ENCODE assay signal across 20 cellular contexts in genomic region chr22:50074551-50075042, GRCh38. TPM values are rescaled to one million over a fixed set of nuclear protein-coding genes. Genes with fewer than 3 reads are reported as not detected.
DNase-seq lines count a peak whose midpoint lies in the region; ATAC-seq and TF ChIP-seq lines count a peak whose summit lies in the region.
"Had no signal": no experiment of that assay in that cellular context is flagged by ENCODE, and none has a peak within 500 bp of the region (broad histone marks: within the 10 kb centered on the region; RNA-seq: fewer than 3 reads in every experiment).

No MANE protein-coding gene starts in this region.

- H3K9me3 Mint-ChIP-seq in WTC11: no peaks in the 10 kb centered on the region
- H3K9me3 Mint-ChIP-seq in T-helper 2 cell treated with Interferon-gamma antibody and Interleukin-4, amounts not matched to agents 5 μg/mL and 100 μg/mL, for 36 hours: no peaks in the 10 kb centered on the region
- H3K9me3 Mint-ChIP-seq: activated CD4-positive, alpha-beta T cell treated with anti-CD3 and anti-CD28 coated beads, Interleukin-2, amount 10 ng/mL, durations not matched to agents 24 days and 14 days; activated naive CD8-positive, alpha-beta T cell treated with anti-CD3 and anti-CD28 coated beads for 36 hours; central memory CD8-positive, alpha-beta T cell; stimulated activated memory B cell treated with anti-CD40 and anti-IgM and Interleukin-4, amounts not matched to agents 10 μg/mL and 1 μg/mL and 100 μg/mL, for 72 hours had no signal

- no peak overlapping the region for H3K4me3 Mint-ChIP-seq in WTC11
- H3K4me3 Mint-ChIP-seq in T-helper 2 cell treated with Interferon-gamma antibody and Interleukin-4, amounts not matched to agents 5 μg/mL and 100 μg/mL, for 36 hours: no peak overlapping the region
- H3K4me3 Mint-ChIP-seq: activated CD4-positive, alpha-beta T cell treated with anti-CD3 and anti-CD28 coated beads, Interleukin-2, amount 10 ng/mL, durations not matched to agents 24 days and 14 days; activated naive CD8-positive, alpha-beta T cell treated with anti-CD3 and anti-CD28 coated beads for 36 hours; central memory CD8-positive, alpha-beta T cell; stimulated activated memory B cell treated with anti-CD40 and anti-IgM and Interleukin-4, amounts not matched to agents 10 μg/mL and 1 μg/mL and 100 μg/mL, for 72 hours had no signal

- H3K27me3 Mint-ChIP-seq in WTC11 (ENCODE audit: low read depth): no peaks in the 10 kb centered on the region
- no peaks in the 10 kb centered on the region for H3K27me3 Mint-ChIP-seq in T-helper 2 cell treated with Interferon-gamma antibody and Interleukin-4, amounts not matched to agents 5 μg/mL and 100 μg/mL, for 36 hours (ENCODE audit: low read depth)
- H3K27me3 Mint-ChIP-seq: activated CD4-positive, alpha-beta T cell treated with anti-CD3 and anti-CD28 coated beads, Interleukin-2, amount 10 ng/mL, durations not matched to agents 24 days and 14 days; activated naive CD8-positive, alpha-beta T cell treated with anti-CD3 and anti-CD28 coated beads for 36 hours; central memory CD8-positive, alpha-beta T cell had no signal

- H3K4me1 Mint-ChIP-seq in WTC11: no peaks in the 10 kb centered on the region
- no peaks in the 10 kb centered on the region for H3K4me1 Mint-ChIP-seq in T-helper 2 cell treated with Interferon-gamma antibody and Interleukin-4, amounts not matched to agents 5 μg/mL and 100 μg/mL, for 36 hours (ENCODE audit: low read depth)
- H3K4me1 Mint-ChIP-seq: activated CD4-positive, alpha-beta T cell treated with anti-CD3 and anti-CD28 coated beads, Interleukin-2, amount 10 ng/mL, durations not matched to agents 24 days and 14 days; activated naive CD8-positive, alpha-beta T cell treated with anti-CD3 and anti-CD28 coated beads for 36 hours; central memory CD8-positive, alpha-beta T cell had no signal

- CTCF ChIA-PET in WTC11 (lab: Charles Lee): interaction anchor here (0.7 to 2.9 kb wide), 7 partner anchors 11 to 133 kb away, joined by 3 to 13 read pairs (median 4); partner anchors contain the start of gene MLC1

- intact Hi-C loops in left colon (cut with DNase I, micrococcal nuclease): no loop called here

- no peaks in the 10 kb centered on the region for H3K36me3 Mint-ChIP-seq in WTC11
- no peaks in the 10 kb centered on the region for H3K36me3 Mint-ChIP-seq in T-helper 2 cell treated with Interferon-gamma antibody and Interleukin-4, amounts not matched to agents 5 μg/mL and 100 μg/mL, for 36 hours (ENCODE audit: low read depth)
- H3K36me3 Mint-ChIP-seq: activated naive CD8-positive, alpha-beta T cell treated with anti-CD3 and anti-CD28 coated beads for 36 hours; stimulated activated memory B cell treated with anti-CD40 and anti-IgM and Interleukin-4, amounts not matched to agents 10 μg/mL and 1 μg/mL and 100 μg/mL, for 72 hours had no signal

- POLR2A ChIA-PET in WTC11 (lab: Charles Lee): no interaction called here

- DNase-seq in COR-L47 (lab: John Stamatoyannopoulos, UW): peak; percentile 9
- DNase-seq in HT-29 (ENCODE audit: low spot score): peak; percentile 17
- DNase-seq in WTC11 (ENCODE audit: low spot score): no peak
- peak; percentile 52 to 53 for DNase-seq in left colon
- no peak for DNase-seq in GOT3 (lab: John Stamatoyannopoulos, UW)
- no peak for DNase-seq in retina
- no peak for DNase-seq in T-helper 2 cell treated with Interferon-gamma antibody and Interleukin-4, amounts not matched to agents 5 μg/mL and 100 μg/mL, for 36 hours (ENCODE audit: low spot score)
- DNase-seq: activated CD4-positive, alpha-beta T cell treated with anti-CD3 and anti-CD28 coated beads, Interleukin-2, amount 10 ng/mL, durations not matched to agents 24 days and 14 days; activated naive CD8-positive, alpha-beta T cell treated with anti-CD3 and anti-CD28 coated beads for 36 hours; activated T-cell treated with anti-CD3 and anti-CD28 coated beads, Interleukin-2, amount 50 U/mL, for 1 hour; NCI-H1048; NCI-H82; occipital lobe had no signal

- ATAC-seq in WTC11 (peak; percentile 31; the same call in 1 of the 2 replicates), left colon (peak; percentile 80), HG03439 (IDR thresholded peaks at IDR 0.05; ENCODE audit: unreplicated experiment) (no peak)
- ATAC-seq: GM12878; stimulated activated memory B cell treated with anti-CD40 and anti-IgM and Interleukin-4, amounts not matched to agents 10 μg/mL and 1 μg/mL and 100 μg/mL, for 72 hours had no signal

- TF ChIP-seq CTCF in WTC11 (IDR thresholded peaks at IDR 0.05): no peak

- H3K27ac Mint-ChIP-seq in WTC11: no peak overlapping the region
- H3K27ac Mint-ChIP-seq in T-helper 2 cell treated with Interferon-gamma antibody and Interleukin-4, amounts not matched to agents 5 μg/mL and 100 μg/mL, for 36 hours: no peak overlapping the region
- H3K27ac Mint-ChIP-seq: activated CD4-positive, alpha-beta T cell treated with anti-CD3 and anti-CD28 coated beads, Interleukin-2, amount 10 ng/mL, durations not matched to agents 24 days and 14 days; activated naive CD8-positive, alpha-beta T cell treated with anti-CD3 and anti-CD28 coated beads for 36 hours; stimulated activated memory B cell treated with anti-CD40 and anti-IgM and Interleukin-4, amounts not matched to agents 10 μg/mL and 1 μg/mL and 100 μg/mL, for 72 hours had no signal

TF ChIP-seq in WTC11, 78 proteins besides CTCF, POLR2A, EP300 and RAD21 (continues in another document):
- TF ChIP-seq SOX15 (CRISPR knock-in tag; IDR thresholded peaks at IDR 0.05) (no peak), ETV6 (CRISPR knock-in tag; IDR thresholded peaks at IDR 0.05) (no peak), HMGA2 (CRISPR knock-in tag; IDR thresholded peaks at IDR 0.05) (no peak), ZBTB43 (CRISPR knock-in tag; IDR thresholded peaks at IDR 0.05) (no peak), CREM (CRISPR knock-in tag; IDR thresholded peaks at IDR 0.05) (no peak), ZNF532 (CRISPR knock-in tag; IDR thresholded peaks at IDR 0.05; ENCODE audit: borderline replicate concordance) (no peak)

RNA-seq across cellular contexts. Expression of gene MLC1, which starts 10.6 kb away (rescaled TPM):
- total RNA-seq in HT-29 (2014; rRNA removed; shearing (Covaris generic)): not detected in 2 replicates
- total RNA-seq in WTC11 (2021): 0.13 to 0.16 TPM (median 0.16 TPM) in 3 replicates
- total RNA-seq in left colon: under 1 TPM in 1 of 2 donors, not detected in 1; 0.14 TPM
- total RNA-seq: activated CD4-positive, alpha-beta T cell treated with anti-CD3 and anti-CD28 coated beads, Interleukin-2, amount 10 ng/mL, durations not matched to agents 24 days and 14 days; endothelial cell of umbilical vein; GM12878; RPMI7951 had no signal

RNA-seq across cellular contexts. Expression of gene MOV10L1, which starts 15.2 kb away (rescaled TPM):
- not detected in 2 replicates for total RNA-seq in HT-29 (2014; rRNA removed; shearing (Covaris generic))
- total RNA-seq in WTC11 (2021): not detected in 3 replicates
- under 1 TPM in 1 of 2 donors, not detected in 1; 0.70 TPM for total RNA-seq in left colon
- total RNA-seq: activated CD4-positive, alpha-beta T cell treated with anti-CD3 and anti-CD28 coated beads, Interleukin-2, amount 10 ng/mL, durations not matched to agents 24 days and 14 days; GM12878; RPMI7951; T-helper 2 cell treated with Interferon-gamma antibody and Interleukin-4, amounts not matched to agents 100 ng/mL and 5 ng/mL, for 36 hours had no signal

RNA-seq across cellular contexts. Expression of gene TTLL8, which starts 16.5 kb away (rescaled TPM):
- not detected in 2 replicates for total RNA-seq in HT-29 (2014; rRNA removed; shearing (Covaris generic))
- total RNA-seq in WTC11 (2021) (0.30 TPM in 1 of 3 replicates, not detected in the others), left colon (not detected)
- total RNA-seq: activated CD4-positive, alpha-beta T cell treated with anti-CD3 and anti-CD28 coated beads, Interleukin-2, amount 10 ng/mL, durations not matched to agents 24 days and 14 days; activated naive CD8-positive, alpha-beta T cell treated with anti-CD3 and anti-CD28 coated beads for 36 hours; endothelial cell of umbilical vein; GM12878; occipital lobe; RPMI7951; T-helper 2 cell treated with Interferon-gamma antibody and Interleukin-4, amounts not matched to agents 100 ng/mL and 5 ng/mL, for 36 hours had no signal

Comparison
In these comparisons a context has a peak if more than half of its experiments do, and no peak if none do; other contexts are left out.
1. DNase-seq: peak in COR-L47 (single experiment), HT-29 (single experiment) and left colon (2 of 2); none in WTC11 (single experiment), GOT3 (single experiment), retina (single experiment) and T-helper 2 cell treated with Interferon-gamma antibody and Interleukin-4, amounts not matched to agents 5 μg/mL and 100 μg/mL, for 36 hours (single experiment).